8 cellular contexts compared by ENCODE assay signal in the genomic region with DNA sequence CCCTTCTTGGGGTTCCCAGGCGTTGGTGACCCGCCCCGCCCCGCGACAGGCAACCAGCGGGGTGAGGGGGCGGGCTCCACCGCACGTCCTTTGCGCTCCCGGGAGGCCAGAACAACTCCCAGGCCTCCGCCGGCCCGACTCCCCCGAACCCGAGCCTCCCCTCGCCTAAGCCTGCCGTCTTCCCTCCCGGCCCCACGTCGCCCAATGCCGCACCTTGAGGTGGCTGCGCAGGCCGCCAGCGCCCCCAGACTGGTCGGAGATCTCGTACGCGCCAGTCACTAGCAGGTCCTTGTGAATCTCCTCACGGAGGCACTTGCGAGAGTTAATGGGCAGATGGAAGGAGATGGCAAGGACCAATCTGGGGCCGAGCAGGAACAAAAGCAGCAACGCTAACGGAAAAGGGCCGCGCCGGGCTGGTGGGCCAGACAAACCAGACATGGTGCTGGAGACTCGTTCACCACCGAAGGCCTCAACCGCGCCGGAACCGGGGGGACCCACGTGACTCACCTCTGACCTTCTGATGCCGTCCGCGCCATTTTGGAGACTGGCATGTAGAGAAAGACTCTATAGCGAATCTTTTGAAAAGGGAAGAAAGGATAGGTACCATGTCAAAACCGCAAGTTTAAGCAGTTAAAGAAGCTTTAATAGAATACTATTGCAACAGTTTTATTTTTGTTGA. TPM values are rescaled to one million over a fixed set of nuclear protein-coding genes. Genes with fewer than 3 reads are reported as not detected.
DNase-seq lines count a peak whose midpoint lies in the region; ATAC-seq and TF ChIP-seq lines count a peak whose summit lies in the region.

TSS of gene TMED10 (minus strand) at position 471 of the 679 bp plus-strand sequence. CDS start at position 438, 33 bp downstream.

- intact Hi-C loops in activated CD8-positive, alpha-beta T cell treated with anti-CD3 and anti-CD28 coated beads for 36 hours (cut with micrococcal nuclease) = no loop called here

- H3K27ac ChIP-seq in ectodermal cell (ENCODE audit: insufficient read depth, low read depth, low read length, poor library complexity, severe bottlenecking) (peak within 1 kb of the TSS; percentile 86), lung (ENCODE audit: low read depth in 1 of 2, low read length in 1 of 2) (peak within 1 kb of the TSS; percentile 90 to 99)

- peak within 1 kb of the TSS; percentile 96 for H3K4me3 Mint-ChIP-seq in activated CD8-positive, alpha-beta T cell treated with anti-CD3 and anti-CD28 coated beads for 36 hours

- H3K36me3 ChIP-seq in ectodermal cell (ENCODE audit: control insufficient read depth, insufficient read depth, low read length) = no peaks in the 10 kb centered on the region
- H3K36me3 ChIP-seq in lung (ENCODE audit: control insufficient read depth in 2 of 2, insufficient read depth in 2 of 2, low read length in 2 of 2) = no peaks in the 10 kb centered on the region

- ATAC-seq in GM18870 (IDR thresholded peaks at IDR 0.05; ENCODE audit: unreplicated experiment) (peak; percentile 78), HG03108 (IDR thresholded peaks at IDR 0.05; ENCODE audit: unreplicated experiment) (peak; percentile 77), lung (ENCODE audit: insufficient read depth, low FRiP score) (peak; percentile 93)
- peak; percentile 77 for ATAC-seq in activated CD8-positive, alpha-beta T cell treated with anti-CD3 and anti-CD28 coated beads for 36 hours

- H3K9me3 ChIP-seq in ectodermal cell (ENCODE audit: control insufficient read depth, low read length) (no peaks in the 10 kb centered on the region), lung (ENCODE audit: control insufficient read depth in 2 of 2, insufficient read depth in 1 of 2, low read length in 1 of 2) (no peaks in the 10 kb centered on the region)

- WGBS in ectodermal cell, 2 experiments = 0 to 1% methylated on average over 49 of the region's 49 CpGs
- 0 to 1% methylated on average over 49 of the region's 49 CpGs for WGBS in lung, 2 donors

- H3K4me3 ChIP-seq in AG10803 (ENCODE audit: low read length) (peak within 1 kb of the TSS; percentile 97), ectodermal cell (ENCODE audit: insufficient read depth, low read depth, low read length) (peak within 1 kb of the TSS; percentile 90), lung (peak within 1 kb of the TSS; percentile 85)

- H3K27me3 Mint-ChIP-seq in activated CD8-positive, alpha-beta T cell treated with anti-CD3 and anti-CD28 coated beads for 36 hours = no peaks in the 10 kb centered on the region

- TF ChIP-seq CTCF in AG10803 (conservative IDR thresholded peaks at IDR 0.05; ENCODE audit: low read length) (no peak), lung (IDR thresholded peaks at IDR 0.05; ENCODE audit: control extremely low read depth, extremely low read depth) (no peak)
- no peak for TF ChIP-seq CTCF in activated CD8-positive, alpha-beta T cell treated with anti-CD3 and anti-CD28 coated beads for 36 hours (IDR thresholded peaks at IDR 0.05)

- CTCF ChIA-PET in activated CD8-positive, alpha-beta T cell treated with anti-CD3 and anti-CD28 coated beads for 36 hours (lab: Charles Lee) = interaction anchor here (1.3 to 1.5 kb wide), 3 partner anchors 45 to 119 kb away, joined by 3 to 5 read pairs (median 3); no protein-coding TSS in a partner anchor

- no peaks in the 10 kb centered on the region for H3K9me3 Mint-ChIP-seq in activated CD8-positive, alpha-beta T cell treated with anti-CD3 and anti-CD28 coated beads for 36 hours

- POLR2A ChIA-PET in activated CD8-positive, alpha-beta T cell treated with anti-CD3 and anti-CD28 coated beads for 36 hours (lab: Charles Lee) = interaction anchor here (0.6 to 1.6 kb wide), 9 partner anchors 11 to 103 kb away, joined by 3 to 5 read pairs (median 3); partner anchors contain the start of gene FOS

- H3K27ac Mint-ChIP-seq in activated CD8-positive, alpha-beta T cell treated with anti-CD3 and anti-CD28 coated beads for 36 hours = peak within 1 kb of the TSS; percentile 99

- peaks cover 20% of the 10 kb centered on the region for H3K27me3 ChIP-seq in ectodermal cell (ENCODE audit: control insufficient read depth, insufficient read depth, low read length, poor library complexity, severe bottlenecking)
- H3K27me3 ChIP-seq in lung (ENCODE audit: control insufficient read depth, insufficient read depth) = no peaks in the 10 kb centered on the region

- H3K4me1 ChIP-seq in ectodermal cell (ENCODE audit: control insufficient read depth, insufficient read depth, low read length) (peaks cover 6% of the 10 kb centered on the region), lung (ENCODE audit: control insufficient read depth in 2 of 2, insufficient read depth in 2 of 2, low read length in 2 of 2) (peaks cover 7 to 10% of the 10 kb centered on the region in 2 donors)

- peaks cover 36% of the 10 kb centered on the region for H3K4me1 Mint-ChIP-seq in activated CD8-positive, alpha-beta T cell treated with anti-CD3 and anti-CD28 coated beads for 36 hours (ENCODE audit: low read depth)

- peaks cover 14% of the 10 kb centered on the region for H3K36me3 Mint-ChIP-seq in activated CD8-positive, alpha-beta T cell treated with anti-CD3 and anti-CD28 coated beads for 36 hours (ENCODE audit: low read depth)

- DNase-seq in AG10803 (ENCODE audit: low read depth) (peak; percentile 87), NCI-H510A treated with DMSO at 0.1 percent for 48 hours (lab: John Stamatoyannopoulos, UW) (peak; percentile 98), lung (ENCODE audit: low spot score) (peak; percentile 90)
- peak; percentile 93 for DNase-seq in activated CD8-positive, alpha-beta T cell treated with anti-CD3 and anti-CD28 coated beads for 36 hours
- DNase-seq in stimulated activated CD4-positive, alpha-beta T cell treated with anti-CD3 and anti-CD28 coated beads, TNF-alpha, amount 100 ng/mL, for 4 hours (ENCODE audit: low read depth in 3 of 3) = peak; percentile 77 to 87 (median 87)

RNA-seq across cellular contexts. Expression of gene TMED10, which starts in this region (rescaled TPM):
- 100 to 1,000 TPM; 173 to 179 TPM for total RNA-seq in activated CD8-positive, alpha-beta T cell treated with anti-CD3 and anti-CD28 coated beads for 36 hours
- 153 TPM for polyA plus RNA-seq in ectodermal cell (2013, experiment 1 of 4)
- 148 TPM for polyA plus RNA-seq in ectodermal cell (2013, experiment 2 of 4)
- 89.7 TPM for polyA plus RNA-seq in ectodermal cell (2013, experiment 3 of 4)
- 125 TPM for polyA plus RNA-seq in ectodermal cell (2013, experiment 4 of 4)
- total RNA-seq in lung = 100 to 1,000 TPM; 217 to 398 TPM
- 100 to 1,000 TPM in 1 of 2 donors, 10 to 100 TPM in 1; 79.5 to 332 TPM for polyA plus RNA-seq in lung

Comparison
In these comparisons a context has a peak if more than half of its experiments do, and no peak if none do; other contexts are left out.
1. Peak in every context shown above with its lines: DNase-seq, ATAC-seq, H3K4me3 ChIP-seq and H3K27ac ChIP-seq.